18 cellular contexts compared by ENCODE assay signal in the genomic region with DNA sequence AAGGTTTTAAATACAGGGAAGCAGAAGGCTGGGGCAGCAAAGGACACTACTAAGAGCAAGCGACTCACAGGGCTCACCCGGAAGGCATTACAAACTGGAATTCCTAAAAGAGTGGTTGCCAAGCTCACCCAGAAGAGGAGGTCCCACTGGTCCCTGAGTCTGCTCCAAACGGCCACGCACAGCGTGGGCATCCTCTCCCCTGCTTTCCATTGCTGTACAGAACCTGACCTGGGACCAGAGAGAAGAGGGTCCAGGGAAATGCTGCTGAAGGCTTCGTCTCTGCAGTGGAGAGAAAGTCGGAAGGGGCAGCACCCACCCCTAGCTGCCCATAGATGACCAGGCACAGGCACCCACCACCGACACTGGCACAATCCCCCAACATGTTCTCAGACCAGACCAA.
"Had no signal": no experiment of that assay in that cellular context is flagged by ENCODE, and none has a peak within 500 bp of the region (broad histone marks: within the 10 kb centered on the region; RNA-seq: fewer than 3 reads in every experiment).

No MANE protein-coding gene starts in this region.

- ATAC-seq: gastroesophageal sphincter; naive thymus-derived CD8-positive, alpha-beta T cell; stimulated activated naive CD8-positive, alpha-beta T cell treated with anti-CD3 and anti-CD28 coated beads, Interleukin-15, Interleukin-2, amounts not matched to agents 100 U/mL and 50 U/mL, for 24 hours; upper lobe of right lung had no signal

- H2AFZ ChIP-seq: hepatocyte had no signal

- H3K4me3 ChIP-seq: gastroesophageal sphincter, hepatocyte, right atrium auricular region, tibial artery, upper lobe of right lung had no signal

- DNase-seq: activated CD4-positive, alpha-beta T cell treated with anti-CD3 and anti-CD28 coated beads for 4 hours; activated CD4-positive, alpha-beta T cell treated with anti-CD3 and anti-CD28 coated beads, Interleukin-2, amount 50 U/mL, for 4 hours; activated effector memory CD4-positive, alpha-beta T cell treated with anti-CD3 and anti-CD28 coated beads, Interleukin-2, amount 50 U/mL, for 16 hours; activated naive CD4-positive, alpha-beta T cell treated with anti-CD3 and anti-CD28 coated beads for 36 hours; activated naive CD8-positive, alpha-beta T cell treated with anti-CD3 and anti-CD28 coated beads, Interleukin-2, amount 10 ng/mL, durations not matched to agents 7 days and 5 days; activated T-cell treated with anti-CD3 and anti-CD28 coated beads, Interleukin-2, amount 50 U/mL, for 1 hour; amniotic stem cell; caudate nucleus; islet precursor cell; naive thymus-derived CD8-positive, alpha-beta T cell; stimulated activated CD4-positive, alpha-beta T cell treated with anti-CD3 and anti-CD28 coated beads, Interleukin-2, amount 100 ng/mL, for 48 hours; stimulated activated naive CD8-positive, alpha-beta T cell treated with anti-CD3 and anti-CD28 coated beads, Interleukin-15, Interleukin-2, amounts not matched to agents 100 U/mL and 50 U/mL, for 24 hours; substantia nigra; tibial artery; upper lobe of right lung had no signal

- H3K9me3 ChIP-seq: gastroesophageal sphincter, right atrium auricular region, tibial artery, upper lobe of right lung had no signal

- H3K27ac ChIP-seq: tibial artery, upper lobe of right lung had no signal

- H3K27me3 ChIP-seq: gastroesophageal sphincter, hepatocyte, right atrium auricular region, tibial artery, upper lobe of right lung had no signal

- H3K36me3 ChIP-seq: gastroesophageal sphincter, right atrium auricular region, tibial artery, upper lobe of right lung had no signal

- H3K4me2 ChIP-seq: hepatocyte had no signal
